In genomic region chr9:91212592-91213243, GRCh38 we compare ENCODE assay signal across 17 cellular contexts.
DNase-seq lines count a peak whose midpoint lies in the region; ATAC-seq and TF ChIP-seq lines count a peak whose summit lies in the region.
"Had no signal": no experiment of that assay in that cellular context is flagged by ENCODE, and none has a peak within 500 bp of the region (broad histone marks: within the 10 kb centered on the region; RNA-seq: fewer than 3 reads in every experiment).

No MANE protein-coding gene starts in this region.

- no peak overlapping the region for H2BK20ac ChIP-seq in IMR-90 (ENCODE audit: low read depth, low read length)

- no peak overlapping the region for H2BK5ac ChIP-seq in IMR-90 (ENCODE audit: low read depth, low read length, poor library complexity, severe bottlenecking)

- no peaks in the 10 kb centered on the region for H3K9me1 ChIP-seq in IMR-90 (ENCODE audit: insufficient read depth, low read length)

- TF ChIP-seq POLR2A in IMR-90 (IDR thresholded peaks at IDR 0.05; ENCODE audit: low read depth, low read length) (no peak), body of pancreas (IDR thresholded peaks at IDR 0.05) (no peak)

- no peak overlapping the region for H4K8ac ChIP-seq in IMR-90 (ENCODE audit: low read depth in 2 of 2, low read length in 2 of 2)

- H3K27me3 ChIP-seq in CD4-positive, alpha-beta memory T cell (ENCODE audit: insufficient read depth, low read length), result no peaks in the 10 kb centered on the region
- no peaks in the 10 kb centered on the region for H3K27me3 ChIP-seq in IMR-90 (ENCODE audit: control insufficient read depth, insufficient read depth, low read length)
- H3K27me3 ChIP-seq in body of pancreas, result no peaks in the 10 kb centered on the region
- no peaks in the 10 kb centered on the region for H3K27me3 ChIP-seq in mucosa of rectum (ENCODE audit: control insufficient read depth in 2 of 2, insufficient read depth in 2 of 2, low read length in 2 of 2)
- H3K27me3 ChIP-seq: BE2C, suprapubic skin had no signal

- dilution Hi-C loops in IMR-90 (cut with HindIII; ENCODE audit: low sequenced_read_pairs, unreplicated experiment), result no loop called here

- no peak for DNase-seq in CD4-positive, alpha-beta memory T cell
- DNase-seq in IMR-90 (no peak), body of pancreas (no peak), NCI-H2196 treated with DMSO at 0.1 percent for 48 hours (lab: John Stamatoyannopoulos, UW; ENCODE audit: unreplicated experiment) (no peak), T-cell (no peak)
- DNase-seq: BE2C; DND-41; effector CD8-positive, alpha-beta T cell; foreskin fibroblast; NCI-H1105; NCI-H226; PC-9; posterior cingulate gyrus had no signal

- H3K4me1 Mint-ChIP-seq in CD4-positive, alpha-beta memory T cell, result peaks cover 14 to 35% (median 27%) of the 10 kb centered on the region in 4 donors
- H3K4me1 Mint-ChIP-seq in T-cell, result peaks cover 8 to 29% (median 16%) of the 10 kb centered on the region in 3 donors

- no peak overlapping the region for H3K18ac ChIP-seq in IMR-90 (ENCODE audit: low read depth, low read length)

- H3K4ac ChIP-seq in IMR-90 (ENCODE audit: low read depth, low read length), result no peak overlapping the region

- H3K79me1 ChIP-seq in IMR-90 (ENCODE audit: low read depth in 1 of 2, low read length in 2 of 2), result peaks cover 0 to 3% of the 10 kb centered on the region in 2 experiments; a peak in 1 of 4 replicates

- H4K5ac ChIP-seq in IMR-90 (ENCODE audit: low read depth, low read length), result no peak overlapping the region

- no peak overlapping the region for H4K91ac ChIP-seq in IMR-90 (ENCODE audit: insufficient read depth, low read depth, low read length)

- H3K4me3 Mint-ChIP-seq in CD4-positive, alpha-beta memory T cell, result peak overlapping the region in 5 of 8 donors; percentile 25 to 88 (median 85)
- peak overlapping the region in 1 of 3 donors; percentile 63 for H3K4me3 Mint-ChIP-seq in T-cell

- ATAC-seq in IMR-90 (ENCODE audit: low read depth), result no peak
- ATAC-seq in body of pancreas, result no peak
- no peak for ATAC-seq in HG02759 (IDR thresholded peaks at IDR 0.05; ENCODE audit: unreplicated experiment)
- ATAC-seq in GM19467 (IDR thresholded peaks at IDR 0.05; ENCODE audit: unreplicated experiment), result no peak
- no peak for ATAC-seq in T-cell (replicated peaks in 1 of 4)

- TF ChIP-seq CTCF in IMR-90 (conservative IDR thresholded peaks at IDR 0.05; ENCODE audit: low read depth, low read length) (no peak), body of pancreas (IDR thresholded peaks at IDR 0.05) (no peak)

- peak overlapping the region; percentile 12; the same call in 1 of the 2 replicates for H2AK5ac ChIP-seq in IMR-90 (ENCODE audit: low read depth, low read length)

- H3K56ac ChIP-seq in IMR-90 (ENCODE audit: extremely low read depth, insufficient read depth, low read length), result no peak overlapping the region

- H4K20me1 ChIP-seq in IMR-90 (ENCODE audit: insufficient read depth, low read length), result no peaks in the 10 kb centered on the region

- no peak overlapping the region for H2BK15ac ChIP-seq in IMR-90 (ENCODE audit: low read depth, low read length)

- CTCF ChIA-PET in CD4-positive, alpha-beta memory T cell (lab: Charles Lee; ENCODE audit: partially characterized antibody), result interaction anchor here (0.6 kb wide), 1 partner anchor 1726 kb away, joined by 3 read pairs; no protein-coding TSS in a partner anchor
- CTCF ChIA-PET in IMR-90 (lab: Yijun Ruan, JAX) (no interaction called here), T-cell (lab: Charles Lee) (no interaction called here)

- peaks cover 0 to 3% (median 0%) of the 10 kb centered on the region in 8 donors for H3K9me3 Mint-ChIP-seq in CD4-positive, alpha-beta memory T cell
- no peaks in the 10 kb centered on the region for H3K9me3 Mint-ChIP-seq in T-cell

- H3K9ac ChIP-seq in IMR-90 (ENCODE audit: low read depth, low read length), result no peak overlapping the region
- no peak overlapping the region for H3K9ac ChIP-seq in mucosa of rectum (ENCODE audit: low read depth in 1 of 2, low read length in 2 of 2)

- H3K36me3 ChIP-seq in CD4-positive, alpha-beta memory T cell (ENCODE audit: insufficient read depth, low read length), result no peaks in the 10 kb centered on the region
- H3K36me3 ChIP-seq in IMR-90 (ENCODE audit: control insufficient read depth, insufficient read depth, low read length), result peaks cover 2% of the 10 kb centered on the region; the same call in 1 of the 2 replicates
- no peaks in the 10 kb centered on the region for H3K36me3 ChIP-seq in body of pancreas (replicated peaks in 1 of 2; ENCODE audit: insufficient read depth in 1 of 2, low read depth in 2 of 2)
- H3K36me3 ChIP-seq in mucosa of rectum (ENCODE audit: control insufficient read depth in 2 of 2, insufficient read depth in 2 of 2, low read length in 2 of 2), result peaks cover 0 to 5% of the 10 kb centered on the region in 2 donors
- H3K36me3 ChIP-seq: BE2C had no signal

- peak overlapping the region in 1 of 7 donors; percentile 76 for H3K27ac Mint-ChIP-seq in CD4-positive, alpha-beta memory T cell
- peak overlapping the region in 1 of 2 donors; percentile 87 for H3K27ac Mint-ChIP-seq in T-cell

- WGBS in IMR-90 (ENCODE audit: extremely low coverage in 2 of 2, insufficient read length in 1 of 2), 2 experiments, result 100% methylated on average over 1 of the region's 10 CpGs; no CpG with 5 or more reads in 1 of the 2 experiments
- WGBS in body of pancreas, 2 donors, result 74 to 80% methylated on average over 10 of the region's 10 CpGs

- POLR2A ChIA-PET in CD4-positive, alpha-beta memory T cell (lab: Charles Lee; ENCODE audit: partially characterized antibody), result no interaction called here
- POLR2A ChIA-PET in IMR-90 (lab: Charles Lee; ENCODE audit: unreplicated experiment), result no interaction called here
- POLR2A ChIA-PET in T-cell (lab: Charles Lee), result no interaction called here

- H3K9me3 ChIP-seq in CD4-positive, alpha-beta memory T cell (ENCODE audit: control insufficient read depth in 1 of 2, low read length in 2 of 2), result no peaks in the 10 kb centered on the region
- no peaks in the 10 kb centered on the region for H3K9me3 ChIP-seq in IMR-90 (ENCODE audit: control insufficient read depth, insufficient read depth, low read length)
- no peaks in the 10 kb centered on the region for H3K9me3 ChIP-seq in body of pancreas
- H3K9me3 ChIP-seq in mucosa of rectum (ENCODE audit: control insufficient read depth in 2 of 2, low read length in 2 of 2), result no peaks in the 10 kb centered on the region
- H3K9me3 ChIP-seq: BE2C, suprapubic skin had no signal

- H3K27me3 Mint-ChIP-seq in CD4-positive, alpha-beta memory T cell, result no peaks in the 10 kb centered on the region
- H3K27me3 Mint-ChIP-seq in T-cell, result no peaks in the 10 kb centered on the region

- in situ Hi-C loops in IMR-90 (cut with MboI; ENCODE audit: low sequenced_read_pairs), result no loop called here

- intact Hi-C loops in CD4-positive, alpha-beta memory T cell (cut with micrococcal nuclease), result no loop called here
- intact Hi-C loops in IMR-90 (cut with micrococcal nuclease), result no loop called here
- intact Hi-C loops in body of pancreas (cut with DNase I), result no loop called here

- H3K14ac ChIP-seq in IMR-90 (replicated peaks; ENCODE audit: low read depth, low read length), result no peak overlapping the region

- no peak overlapping the region for H2AFZ ChIP-seq in IMR-90 (replicated peaks; ENCODE audit: low read length, poor library complexity)
- H2AFZ ChIP-seq: PC-9 had no signal

- H3K23ac ChIP-seq in IMR-90 (ENCODE audit: low read depth, low read length), result no peak overlapping the region

- no peak for TF ChIP-seq RAD21 in IMR-90 (IDR thresholded peaks at IDR 0.05; ENCODE audit: low read length)

- peak overlapping the region in 1 of 2 donors; percentile 18 for H3K4me3 ChIP-seq in CD4-positive, alpha-beta memory T cell (ENCODE audit: low read length in 2 of 2)
- no peak overlapping the region for H3K4me3 ChIP-seq in IMR-90 (ENCODE audit: insufficient read depth, low read depth, low read length)
- no peak overlapping the region for H3K4me3 ChIP-seq in body of pancreas
- peak overlapping the region; percentile 25 to 50 for H3K4me3 ChIP-seq in mucosa of rectum (ENCODE audit: low read length in 2 of 2)
- H3K4me3 ChIP-seq: PC-9, suprapubic skin had no signal

- H2BK120ac ChIP-seq in IMR-90 (ENCODE audit: low read depth, low read length), result no peak overlapping the region

- H2AK9ac ChIP-seq in IMR-90 (replicated peaks; ENCODE audit: low read depth, low read length, poor library complexity), result no peak overlapping the region

- no peak overlapping the region for H3K4me2 ChIP-seq in IMR-90 (ENCODE audit: low read depth, low read length)
- H3K4me2 ChIP-seq: PC-9 had no signal

- H3K36me3 Mint-ChIP-seq in CD4-positive, alpha-beta memory T cell, result peaks cover 5 to 11% of the 10 kb centered on the region in 2 donors
- H3K36me3 Mint-ChIP-seq in T-cell, result peaks cover 5% of the 10 kb centered on the region

- H3K4me1 ChIP-seq in CD4-positive, alpha-beta memory T cell (ENCODE audit: insufficient read depth, low read length), result peaks cover 25% of the 10 kb centered on the region
- peaks cover 6% of the 10 kb centered on the region for H3K4me1 ChIP-seq in IMR-90 (ENCODE audit: control insufficient read depth, insufficient read depth, low read length)
- peaks cover 55% of the 10 kb centered on the region for H3K4me1 ChIP-seq in body of pancreas
- peaks cover 7 to 24% of the 10 kb centered on the region in 2 donors for H3K4me1 ChIP-seq in mucosa of rectum (ENCODE audit: control insufficient read depth in 2 of 2, insufficient read depth in 2 of 2, low read length in 2 of 2)
- H3K4me1 ChIP-seq: BE2C had no signal

- H3K27ac ChIP-seq in CD4-positive, alpha-beta memory T cell (ENCODE audit: low read depth, low read length), result peak overlapping the region; percentile 13
- H3K27ac ChIP-seq in IMR-90 (ENCODE audit: insufficient read depth, low read length) (no peak overlapping the region), body of pancreas (peak overlapping the region; percentile 66 to 93 (median 90)), mucosa of rectum (ENCODE audit: low read depth in 2 of 2, low read length in 2 of 2) (peak overlapping the region in 1 of 2 donors; percentile 15)
- H3K27ac ChIP-seq: PC-9, suprapubic skin had no signal

- BruUV-seq in IMR-90 (replicated peaks; lab: Mats Ljungman, UMichigan), result no TSS peak

TF ChIP-seq in IMR-90, 13 proteins besides CTCF, POLR2A, EP300 and RAD21 (continues in another document):
- TF ChIP-seq MAZ (IDR thresholded peaks at IDR 0.05; ENCODE audit: borderline replicate concordance, low read depth, low read length), result no peak
- no peak for TF ChIP-seq USF2 (IDR thresholded peaks at IDR 0.05; ENCODE audit: low read depth, low read length)

Comparison
In these comparisons a context has a peak if more than half of its experiments do, and no peak if none do; other contexts are left out.
1. H3K4me3 ChIP-seq: peak in mucosa of rectum (2 of 2); none in IMR-90 (single experiment) and body of pancreas (0 of 2).